ENCODE assay signal across 8 cellular contexts in the genomic region with DNA sequence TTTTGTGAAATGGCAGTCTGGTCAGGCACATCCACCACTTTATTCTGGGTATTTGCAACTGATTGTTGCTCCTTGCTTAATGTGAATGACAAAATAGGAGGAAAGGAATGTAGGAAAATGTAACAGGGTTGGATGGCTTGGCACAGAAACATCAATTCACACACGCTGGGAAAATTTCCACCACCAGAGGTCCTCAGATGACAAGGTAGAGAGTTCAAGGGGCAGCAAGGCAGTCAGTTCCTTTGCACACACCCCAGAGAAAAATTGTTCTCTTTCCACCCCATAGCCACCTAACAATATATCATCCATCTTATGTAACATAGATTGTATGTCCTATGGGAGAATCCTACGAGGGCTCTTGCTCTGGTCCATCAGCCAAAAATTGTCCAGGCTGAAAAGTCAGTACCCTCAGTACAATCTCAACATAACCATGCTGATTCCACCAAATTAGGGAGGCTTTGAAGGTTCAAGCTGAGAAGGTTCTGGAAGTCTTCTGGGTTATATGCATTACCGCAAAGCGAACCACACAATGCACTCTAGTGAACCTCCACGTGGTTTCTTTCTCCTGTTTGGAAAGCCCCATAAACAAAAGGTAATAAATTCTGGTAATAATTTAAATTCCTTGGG. TPM values are rescaled to one million over a fixed set of nuclear protein-coding genes. Genes with fewer than 3 reads are reported as not detected.
DNase-seq lines count a peak whose midpoint lies in the region; ATAC-seq lines count a peak whose summit lies in the region.

No MANE protein-coding gene starts in this region.

- H3K4me1 Mint-ChIP-seq in T-cell, result no peaks in the 10 kb centered on the region

- ATAC-seq in GM19035 (IDR thresholded peaks at IDR 0.05; ENCODE audit: unreplicated experiment), result peak; percentile 63
- peak in 2 of 4 experiments; percentile 30 to 48 for ATAC-seq in T-cell (replicated peaks in 1 of 4)
- ATAC-seq in GM18858 (IDR thresholded peaks at IDR 0.05; ENCODE audit: unreplicated experiment), result no peak

- DNase-seq in Ammon's horn (ENCODE audit: low spot score) (peak; percentile 64), NAMALWA (ENCODE audit: low spot score) (peak; percentile 73), T-cell (peak in 32 of 34 experiments; percentile 3 to 56 (median 34)), astrocyte of the hippocampus (ENCODE audit: low read depth, low spot score) (peak; percentile 78), iris pigment epithelial cell (ENCODE audit: low read depth) (peak; percentile 63)
- peak; percentile 13 to 36 (median 31) for DNase-seq in stimulated activated CD4-positive, alpha-beta T cell treated with anti-CD3 and anti-CD28 coated beads, Interleukin-1b, Interleukin-23, amount 100 ng/mL, for 24 hours (ENCODE audit: low read depth in 4 of 4, low spot score in 1 of 4)

- no peaks in the 10 kb centered on the region for H3K9me3 Mint-ChIP-seq in T-cell

- H3K27me3 Mint-ChIP-seq in T-cell, result peaks cover 0 to 7% of the 10 kb centered on the region in 2 donors

- H3K4me3 Mint-ChIP-seq in T-cell, result no peak overlapping the region

- no peaks in the 10 kb centered on the region for H3K36me3 Mint-ChIP-seq in T-cell

- no peak overlapping the region for H3K27ac Mint-ChIP-seq in T-cell

- CTCF ChIA-PET in T-cell (lab: Charles Lee), result interaction anchor here (0.6 to 3.0 kb wide), 9 partner anchors 31 to 841 kb away, joined by 3 to 14 read pairs (median 4); no protein-coding TSS in a partner anchor

- POLR2A ChIA-PET in T-cell (lab: Charles Lee), result no interaction called here

RNA-seq across cellular contexts. Expression of a gene that starts 42.1 kb away (rescaled TPM):
- not detected for total RNA-seq in T-cell
